ENCODE assay signal across 8 cellular contexts in genomic region chr5:139655727-139656271, GRCh38. TPM values are rescaled to one million over a fixed set of nuclear protein-coding genes. Genes with fewer than 3 reads are reported as not detected.
A peak's percentile ranks its signal among the peaks of the same experiment; 100 is the strongest.
DNase-seq lines count a peak whose midpoint lies in the region; ATAC-seq and TF ChIP-seq lines count a peak whose summit lies in the region.

No MANE protein-coding gene starts in this region.

- H3K27ac ChIP-seq in cingulate gyrus (ENCODE audit: low read depth, low read length) (peak overlapping the region; percentile 87), lung (ENCODE audit: low read depth in 1 of 2, low read length in 1 of 2) (peak overlapping the region; percentile 80 to 94), subcutaneous abdominal adipose tissue (ENCODE audit: low read depth, low read length) (peak overlapping the region; percentile 95)

- H3K27me3 ChIP-seq in lung (ENCODE audit: control insufficient read depth, insufficient read depth) (no peaks in the 10 kb centered on the region), subcutaneous abdominal adipose tissue (ENCODE audit: control insufficient read depth in 5 of 5, insufficient read depth in 4 of 5, low read length in 5 of 5) (no peaks in the 10 kb centered on the region)

- H3K27ac Mint-ChIP-seq in HFFc6: peak overlapping the region; percentile 97

- H3K4me1 Mint-ChIP-seq in HFFc6 (ENCODE audit: low read depth): peaks cover 91% of the 10 kb centered on the region

- WGBS in lung, 2 donors: 31 to 38% methylated on average over 18 of the region's 18 CpGs

- H3K36me3 ChIP-seq in lung (ENCODE audit: control insufficient read depth in 2 of 2, insufficient read depth in 2 of 2, low read length in 2 of 2) (no peaks in the 10 kb centered on the region), subcutaneous abdominal adipose tissue (ENCODE audit: control insufficient read depth in 5 of 5, insufficient read depth in 5 of 5, low read length in 5 of 5) (no peaks in the 10 kb centered on the region)

- DNase-seq in HFFc6 (peak; percentile 37), lung (ENCODE audit: low spot score) (no peak), RKO (ENCODE audit: low spot score) (no peak), activated gamma-delta T cell treated with Interleukin-2 at 50 U/mL for 16 hours (no peak), SKM-1 (lab: John Stamatoyannopoulos, UW; ENCODE audit: unreplicated experiment) (no peak), T1000 (lab: John Stamatoyannopoulos, UW) (no peak)

- H3K36me3 Mint-ChIP-seq in HFFc6 (ENCODE audit: low read depth): no peaks in the 10 kb centered on the region

- no peaks in the 10 kb centered on the region; the same call in 1 of the 2 replicates for H3K27me3 Mint-ChIP-seq in HFFc6 (ENCODE audit: insufficient read depth)

- no peak for ATAC-seq in lung (ENCODE audit: insufficient read depth, low FRiP score)

- H3K4me1 ChIP-seq in lung (ENCODE audit: control insufficient read depth in 2 of 2, insufficient read depth in 2 of 2, low read length in 2 of 2): peaks cover 32 to 70% of the 10 kb centered on the region in 2 donors
- peaks cover 33 to 97% (median 92%) of the 10 kb centered on the region in 5 donors for H3K4me1 ChIP-seq in subcutaneous abdominal adipose tissue (ENCODE audit: control insufficient read depth in 5 of 5, insufficient read depth in 5 of 5, low read length in 5 of 5)

- peak overlapping the region in 4 of 5 donors; percentile 39 to 67 (median 51) for H3K9ac ChIP-seq in subcutaneous abdominal adipose tissue (ENCODE audit: low read length in 5 of 5)

- H3K4me3 Mint-ChIP-seq in HFFc6: peak overlapping the region; percentile 65

- H3K9me3 ChIP-seq in lung (ENCODE audit: control insufficient read depth in 2 of 2, insufficient read depth in 1 of 2, low read length in 1 of 2): no peaks in the 10 kb centered on the region
- H3K9me3 ChIP-seq in subcutaneous abdominal adipose tissue (ENCODE audit: control insufficient read depth in 5 of 5, low read length in 5 of 5): no peaks in the 10 kb centered on the region

- TF ChIP-seq CTCF in HFFc6 (IDR thresholded peaks at IDR 0.05) (no peak), lung (IDR thresholded peaks at IDR 0.05; ENCODE audit: control extremely low read depth, extremely low read depth) (no peak)

- no peak overlapping the region for H3K4me3 ChIP-seq in lung
- H3K4me3 ChIP-seq in subcutaneous abdominal adipose tissue (ENCODE audit: low read depth in 1 of 5, low read length in 5 of 5): no peak overlapping the region

- H3K9me3 Mint-ChIP-seq in HFFc6: no peaks in the 10 kb centered on the region

RNA-seq across cellular contexts. Expression of gene CXXC5, which starts 7.7 kb away (rescaled TPM):
- 10 to 100 TPM; 46.4 to 58.5 (median 49.2) TPM for total RNA-seq in HFFc6 (2021; fragmentation: NEBNext Ultra II Directional; extraction: Animal tissue kit (Norgen Biotek cat#: 25700))
- 10 to 100 TPM; 26.5 to 39.8 TPM for total RNA-seq in lung
- polyA plus RNA-seq in lung: 10 to 100 TPM; 20.7 to 23.5 TPM
